In the genomic region with DNA sequence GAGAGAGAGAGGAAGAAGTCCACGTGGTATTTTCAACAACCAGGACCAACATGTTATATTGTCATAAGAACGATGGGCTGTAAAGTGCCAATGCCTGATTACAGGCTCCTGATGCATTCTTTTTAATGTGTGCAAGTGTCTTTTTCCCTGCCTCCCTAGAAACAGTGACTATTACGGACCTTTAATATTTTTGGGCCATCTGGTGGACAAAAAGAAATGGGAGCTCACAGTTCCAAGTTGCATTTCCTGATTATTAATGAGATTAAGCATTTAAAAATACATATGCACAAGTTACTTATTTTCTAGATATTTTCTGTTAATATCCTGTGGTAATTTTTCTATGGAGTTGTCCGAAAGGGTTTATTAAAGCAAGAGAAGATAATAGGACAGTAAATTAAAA, we compare ENCODE assay signal across 23 cellular contexts.
A peak's percentile ranks its signal among the peaks of the same experiment; 100 is the strongest.
DNase-seq lines count a peak whose midpoint lies in the region; ATAC-seq and TF ChIP-seq lines count a peak whose summit lies in the region.
"Had no signal": no experiment of that assay in that cellular context is flagged by ENCODE, and none has a peak within 500 bp of the region (broad histone marks: within the 10 kb centered on the region; RNA-seq: fewer than 3 reads in every experiment).

No MANE protein-coding gene starts in this region.

- POLR2A ChIA-PET in A673 (lab: Charles Lee; ENCODE audit: low non-redundant PET): no interaction called here

- ATAC-seq in GM18870 (IDR thresholded peaks at IDR 0.05; ENCODE audit: unreplicated experiment): no peak
- no peak for ATAC-seq in HG02852 (IDR thresholded peaks at IDR 0.05; ENCODE audit: unreplicated experiment)
- ATAC-seq in HG03039 (IDR thresholded peaks at IDR 0.05; ENCODE audit: unreplicated experiment): no peak
- ATAC-seq: CD8-positive, alpha-beta T cell; GM23338 had no signal

- DNase-seq in A673 (ENCODE audit: low spot score) (peak; percentile 53), HT-29 (ENCODE audit: low spot score) (peak; percentile 33), choroid plexus epithelial cell (ENCODE audit: low read depth) (peak; percentile 6), left kidney (ENCODE audit: low read depth, low spot score) (peak; percentile 9)
- DNase-seq: ACHN; CD8-positive, alpha-beta T cell; DND-41; HCEC 1CT; IMR-90; NCI-H1105 treated with DMSO at 0.1 percent for 48 hours; NCI-H187; NCI-H446 treated with DMSO at 0.1 percent for 48 hours; NCI-H526 treated with DMSO at 0.1 percent for 48 hours; NK-92 treated with Interleukin-12 subunit alpha and Interleukin-12 subunit beta, amount 100 ng/mL, for 24 hours; SHP77 treated with DMSO at 0.1 percent for 48 hours had no signal

- peaks cover 22% of the 10 kb centered on the region for H3K4me1 ChIP-seq in A673 (ENCODE audit: insufficient read depth, low read length, poor library complexity, severe bottlenecking)
- H3K4me1 ChIP-seq: BLaER1 had no signal

- CTCF ChIA-PET in A673 (lab: Charles Lee): interaction anchor here (1.0 to 1.4 kb wide), 2 partner anchors 11 to 534 kb away, joined by 3 to 5 read pairs; no protein-coding TSS in a partner anchor

- H3K9me3 ChIP-seq in A673 (ENCODE audit: low read depth, low read length, poor library complexity, severe bottlenecking): no peaks in the 10 kb centered on the region

- no peaks in the 10 kb centered on the region for H3K27me3 ChIP-seq in A673 (replicated peaks; ENCODE audit: insufficient read depth, low read depth, low read length, poor library complexity)
- H3K27me3 ChIP-seq: BLaER1 had no signal

- no peaks in the 10 kb centered on the region for H3K36me3 ChIP-seq in A673 (ENCODE audit: insufficient read depth, low read length, poor library complexity, severe bottlenecking)
- H3K36me3 ChIP-seq: BLaER1 had no signal

- no TSS peak for BruUV-seq in A673 (replicated peaks; lab: Mats Ljungman, UMichigan)

- H3K4me3 ChIP-seq in A673 (ENCODE audit: low read depth, low read length, poor library complexity, severe bottlenecking) (no peak overlapping the region), choroid plexus epithelial cell (ENCODE audit: low read depth, low read length) (no peak overlapping the region)
- H3K4me3 ChIP-seq: BLaER1, GM23338, SK-N-MC had no signal

- TF ChIP-seq CTCF in A673 (conservative IDR thresholded peaks at IDR 0.05; ENCODE audit: low read depth, low read length) (peak; percentile 50), choroid plexus epithelial cell (conservative IDR thresholded peaks at IDR 0.05; ENCODE audit: low read depth, low read length) (peak; percentile 25)

- H3K27ac ChIP-seq in A673 (ENCODE audit: low read depth, low read length, poor library complexity, severe bottlenecking): no peak overlapping the region
- H3K27ac ChIP-seq: BLaER1, KMS-11, RWPE1, SK-N-MC had no signal

- intact Hi-C loops in A673 (cut with micrococcal nuclease; ENCODE audit: unreplicated experiment): no loop called here
